ENCODE assay signal across 8 cellular contexts in genomic region chr10:89644691-89644966, GRCh38. TPM values are rescaled to one million over a fixed set of nuclear protein-coding genes. Genes with fewer than 3 reads are reported as not detected.
DNase-seq lines count a peak whose midpoint lies in the region; ATAC-seq and TF ChIP-seq lines count a peak whose summit lies in the region.

No MANE protein-coding gene starts in this region.

- H3K9me3 ChIP-seq in mucosa of stomach (ENCODE audit: control insufficient read depth, low read length) = no peaks in the 10 kb centered on the region

- peak; percentile 43 for ATAC-seq in GM21528 (IDR thresholded peaks at IDR 0.05; ENCODE audit: low FRiP score, unreplicated experiment)

- no peak for TF ChIP-seq CTCF in GM06990 (IDR thresholded peaks at IDR 0.05; ENCODE audit: insufficient read depth, low read length, poor library complexity, severe bottlenecking)

- H3K36me3 ChIP-seq in GM06990 (ENCODE audit: control insufficient read depth, insufficient read depth, low read length) (no peaks in the 10 kb centered on the region), mucosa of stomach (ENCODE audit: control insufficient read depth, insufficient read depth, low read length) (no peaks in the 10 kb centered on the region)

- H3K9ac ChIP-seq in mucosa of stomach (ENCODE audit: low read length) = peak overlapping the region; percentile 76

- H3K4me3 ChIP-seq in GM06990 (replicated peaks; ENCODE audit: low read depth, low read length) = peak overlapping the region; percentile 86
- peak overlapping the region; percentile 76 for H3K4me3 ChIP-seq in Jurkat, Clone E6-1 (ENCODE audit: low read length)
- H3K4me3 ChIP-seq in mucosa of stomach (ENCODE audit: low read length) = peak overlapping the region; percentile 54

- H3K4me1 ChIP-seq in mucosa of stomach (ENCODE audit: control insufficient read depth, insufficient read depth, low read length) = peaks cover 27% of the 10 kb centered on the region

- H3K27me3 ChIP-seq in GM06990 (replicated peaks; ENCODE audit: control insufficient read depth, insufficient read depth, low read length) (no peaks in the 10 kb centered on the region), mucosa of stomach (ENCODE audit: control insufficient read depth, insufficient read depth, low read length) (no peaks in the 10 kb centered on the region)

- no peak for DNase-seq in GM06990 (ENCODE audit: extremely low read depth, insufficient read length)
- DNase-seq in Jurkat, Clone E6-1 (ENCODE audit: low read depth, low spot score) = no peak
- peak; percentile 5 to 52 for DNase-seq in dermis microvascular lymphatic vessel endothelial cell (ENCODE audit: low read depth in 2 of 2)
- no peak for DNase-seq in MV-4-11 (lab: John Stamatoyannopoulos, UW)
- DNase-seq in DMS 273 (lab: John Stamatoyannopoulos, UW; ENCODE audit: unreplicated experiment) = no peak
- no peak for DNase-seq in GM19240 (ENCODE audit: insufficient read length, low spot score)

RNA-seq across cellular contexts. Expression of gene PANK1, which starts 0.4 kb away (rescaled TPM):
- polyA plus RNA-seq in Jurkat, Clone E6-1 (2012; ENCODE audit: insufficient read depth, insufficient read length) = 4.9 TPM
- 2.3 and 3.7 TPM in 2 replicates for total RNA-seq in dermis microvascular lymphatic vessel endothelial cell

RNA-seq across cellular contexts. Expression of gene KIF20B, which starts 56.8 kb away (rescaled TPM):
- polyA plus RNA-seq in Jurkat, Clone E6-1 (2012; ENCODE audit: insufficient read depth, insufficient read length) = 10.7 TPM
- total RNA-seq in dermis microvascular lymphatic vessel endothelial cell = 3.0 and 7.3 TPM in 2 replicates

Comparison
In these comparisons a context has a peak if more than half of its experiments do, and no peak if none do; other contexts are left out.
1. DNase-seq: peak in dermis microvascular lymphatic vessel endothelial cell (2 of 2); none in GM06990 (single experiment), Jurkat, Clone E6-1 (single experiment), MV-4-11 (single experiment), DMS 273 (single experiment) and GM19240 (single experiment).
2. Peak in every context shown above with its lines, with median percentiles within 50 percentile points of each other: H3K4me3 ChIP-seq.